Comparison of ENCODE assay signal across 11 cellular contexts in the genomic region with DNA sequence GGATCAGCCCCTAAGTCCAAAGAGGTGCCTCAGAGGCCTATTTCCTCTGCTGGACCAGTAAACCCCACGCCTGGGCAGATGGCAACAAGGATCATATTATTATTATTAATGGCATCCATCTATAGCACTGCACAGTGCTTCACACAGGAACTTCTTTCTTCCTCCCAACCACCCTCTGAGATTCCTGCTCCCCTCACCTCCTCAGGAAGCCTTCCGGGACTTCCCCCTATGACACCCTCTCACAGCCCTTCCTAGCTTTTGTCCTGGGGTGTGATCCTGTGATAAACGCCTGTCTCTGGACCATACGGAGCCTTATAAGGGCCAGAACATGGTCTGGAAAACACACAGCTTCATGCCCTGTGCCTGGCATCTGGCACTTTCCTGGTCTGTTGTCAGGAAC. TPM values are rescaled to one million over a fixed set of nuclear protein-coding genes. Genes with fewer than 3 reads are reported as not detected.
DNase-seq lines count a peak whose midpoint lies in the region; ATAC-seq and TF ChIP-seq lines count a peak whose summit lies in the region.
"Had no signal": no experiment of that assay in that cellular context is flagged by ENCODE, and none has a peak within 500 bp of the region (broad histone marks: within the 10 kb centered on the region; RNA-seq: fewer than 3 reads in every experiment).

No MANE protein-coding gene starts in this region.

- H3K9me3 ChIP-seq in thoracic aorta, result no peaks in the 10 kb centered on the region
- H3K9me3 ChIP-seq: ascending aorta, SJSA1, tibial nerve had no signal

- peaks cover 13 to 46% of the 10 kb centered on the region in 2 donors for H3K4me1 ChIP-seq in thoracic aorta (ENCODE audit: control insufficient read depth in 1 of 2, low read depth in 2 of 2)

- H3K27me3 Mint-ChIP-seq in activated naive CD4-positive, alpha-beta T cell treated with anti-CD3 and anti-CD28 coated beads for 36 hours (ENCODE audit: low read depth), result no peaks in the 10 kb centered on the region
- peaks cover 2% of the 10 kb centered on the region for H3K27me3 Mint-ChIP-seq in activated CD8-positive, alpha-beta T cell treated with anti-CD3 and anti-CD28 coated beads, Interleukin-2, amount 10 ng/mL, durations not matched to agents 7 days and 5 days (ENCODE audit: low read depth)

- ATAC-seq in activated CD8-positive, alpha-beta T cell treated with anti-CD3 and anti-CD28 coated beads, Interleukin-2, amount 10 ng/mL, durations not matched to agents 7 days and 5 days, result no peak
- ATAC-seq in thoracic aorta (ENCODE audit: insufficient number of reproducible peaks, low FRiP score, low read depth), result no peak
- no peak for ATAC-seq in HG02973 (IDR thresholded peaks at IDR 0.05; ENCODE audit: unreplicated experiment)
- no peak for ATAC-seq in GM21737 (IDR thresholded peaks at IDR 0.05; ENCODE audit: unreplicated experiment)
- no peak for ATAC-seq in GM18868 (IDR thresholded peaks at IDR 0.05; ENCODE audit: unreplicated experiment)

- no peak overlapping the region for H3K27ac Mint-ChIP-seq in activated naive CD4-positive, alpha-beta T cell treated with anti-CD3 and anti-CD28 coated beads for 36 hours
- H3K27ac Mint-ChIP-seq in activated CD8-positive, alpha-beta T cell treated with anti-CD3 and anti-CD28 coated beads, Interleukin-2, amount 10 ng/mL, durations not matched to agents 7 days and 5 days, result peak overlapping the region; percentile 60

- H3K9me3 Mint-ChIP-seq in activated naive CD4-positive, alpha-beta T cell treated with anti-CD3 and anti-CD28 coated beads for 36 hours, result no peaks in the 10 kb centered on the region
- H3K9me3 Mint-ChIP-seq in activated CD8-positive, alpha-beta T cell treated with anti-CD3 and anti-CD28 coated beads, Interleukin-2, amount 10 ng/mL, durations not matched to agents 7 days and 5 days (ENCODE audit: insufficient read depth), result no peaks in the 10 kb centered on the region

- no peaks in the 10 kb centered on the region for H3K36me3 Mint-ChIP-seq in activated naive CD4-positive, alpha-beta T cell treated with anti-CD3 and anti-CD28 coated beads for 36 hours (ENCODE audit: low read depth)
- H3K36me3 Mint-ChIP-seq in activated CD8-positive, alpha-beta T cell treated with anti-CD3 and anti-CD28 coated beads, Interleukin-2, amount 10 ng/mL, durations not matched to agents 7 days and 5 days (ENCODE audit: low read depth), result peaks cover 2% of the 10 kb centered on the region

- peak overlapping the region; percentile 55 for H3K4me3 ChIP-seq in thoracic aorta
- H3K4me3 ChIP-seq: SJSA1 had no signal

- intact Hi-C loops in activated naive CD4-positive, alpha-beta T cell treated with anti-CD3 and anti-CD28 coated beads for 36 hours (cut with micrococcal nuclease), result loop anchor here (5.0 kb wide), 3 partner anchors 156 to 256 kb away; partner anchors contain the start of genes CLCN6 and MTHFR

- CTCF ChIA-PET in activated naive CD4-positive, alpha-beta T cell treated with anti-CD3 and anti-CD28 coated beads for 36 hours (lab: Charles Lee), result interaction anchor here (0.6 to 4.1 kb wide), 22 partner anchors 9 to 613 kb away, joined by 3 to 27 read pairs (median 6); partner anchors contain the start of genes AGTRAP, CLCN6, FBXO6 and MAD2L2
- CTCF ChIA-PET in activated CD8-positive, alpha-beta T cell treated with anti-CD3 and anti-CD28 coated beads, Interleukin-2, amount 10 ng/mL, durations not matched to agents 7 days and 5 days (lab: Charles Lee), result interaction anchor here (0.9 to 7.2 kb wide), 16 partner anchors 9 to 614 kb away, joined by 3 to 86 read pairs (median 8); partner anchors contain the start of genes AGTRAP, CLCN6, FBXO6 and MAD2L2

- peaks cover 25% of the 10 kb centered on the region for H3K4me1 Mint-ChIP-seq in activated naive CD4-positive, alpha-beta T cell treated with anti-CD3 and anti-CD28 coated beads for 36 hours (ENCODE audit: low read depth)
- H3K4me1 Mint-ChIP-seq in activated CD8-positive, alpha-beta T cell treated with anti-CD3 and anti-CD28 coated beads, Interleukin-2, amount 10 ng/mL, durations not matched to agents 7 days and 5 days (ENCODE audit: low read depth), result peaks cover 36% of the 10 kb centered on the region

- peak overlapping the region; percentile 55 for H3K4me3 Mint-ChIP-seq in activated naive CD4-positive, alpha-beta T cell treated with anti-CD3 and anti-CD28 coated beads for 36 hours
- H3K4me3 Mint-ChIP-seq in activated CD8-positive, alpha-beta T cell treated with anti-CD3 and anti-CD28 coated beads, Interleukin-2, amount 10 ng/mL, durations not matched to agents 7 days and 5 days, result peak overlapping the region; percentile 72

- POLR2A ChIA-PET in activated CD8-positive, alpha-beta T cell treated with anti-CD3 and anti-CD28 coated beads, Interleukin-2, amount 10 ng/mL, durations not matched to agents 7 days and 5 days (lab: Charles Lee), result interaction anchor here (0.6 to 2.2 kb wide), 4 partner anchors 31 to 389 kb away, joined by 3 to 14 read pairs (median 10); partner anchors contain the start of gene MTOR

- H3K27ac ChIP-seq in layer of hippocampus (ENCODE audit: low read depth, low read length) (peak overlapping the region; percentile 65), thoracic aorta (no peak overlapping the region)
- H3K27ac ChIP-seq: ascending aorta, SJSA1 had no signal

- no peak for TF ChIP-seq CTCF in thoracic aorta (IDR thresholded peaks at IDR 0.05)

- H3K27me3 ChIP-seq in layer of hippocampus (ENCODE audit: control insufficient read depth, insufficient read depth, low read length) (no peaks in the 10 kb centered on the region), thoracic aorta (replicated peaks; ENCODE audit: insufficient read depth) (peaks cover 5% of the 10 kb centered on the region)
- H3K27me3 ChIP-seq: ascending aorta had no signal

- DNase-seq in activated naive CD4-positive, alpha-beta T cell treated with anti-CD3 and anti-CD28 coated beads for 36 hours, result no peak
- no peak for DNase-seq in activated naive CD4-positive, alpha-beta T cell (lab: John Stamatoyannopoulos, UW)
- DNase-seq in activated CD8-positive, alpha-beta T cell treated with anti-CD3 and anti-CD28 coated beads, Interleukin-2, amount 10 ng/mL, durations not matched to agents 7 days and 5 days, result no peak
- no peak for DNase-seq in thoracic aorta (ENCODE audit: low spot score)

- H3K36me3 ChIP-seq in thoracic aorta, result no peaks in the 10 kb centered on the region
- H3K36me3 ChIP-seq: ascending aorta, SJSA1, tibial nerve had no signal

RNA-seq across cellular contexts. Expression of gene FBXO2, which starts 3.2 kb away (rescaled TPM):
- 1 to 10 TPM in 1 of 2 experiments, under 1 TPM in 1; 0.77 to 1.1 TPM for total RNA-seq in activated naive CD4-positive, alpha-beta T cell treated with anti-CD3 and anti-CD28 coated beads for 36 hours
- total RNA-seq in activated CD8-positive, alpha-beta T cell treated with anti-CD3 and anti-CD28 coated beads, Interleukin-2, amount 10 ng/mL, durations not matched to agents 7 days and 5 days, result 1 to 10 TPM; 5.6 to 6.0 TPM
- 10 to 100 TPM in 1 of 2 donors, 1 to 10 TPM in 1; 3.8 to 12.9 TPM for total RNA-seq in thoracic aorta
- total RNA-seq: SJSA1 had no signal

RNA-seq across cellular contexts. Expression of gene FBXO44, which starts 3.7 kb away (rescaled TPM):
- total RNA-seq in activated naive CD4-positive, alpha-beta T cell treated with anti-CD3 and anti-CD28 coated beads for 36 hours, result 10 to 100 TPM; 21.6 to 23.6 TPM
- 10 to 100 TPM; 39.7 to 42.3 TPM for total RNA-seq in activated CD8-positive, alpha-beta T cell treated with anti-CD3 and anti-CD28 coated beads, Interleukin-2, amount 10 ng/mL, durations not matched to agents 7 days and 5 days
- total RNA-seq in thoracic aorta, result 10 to 100 TPM; 21.9 to 35.2 TPM

RNA-seq across cellular contexts. Expression of gene FBXO6, which starts 13.0 kb away (rescaled TPM):
- 10 to 100 TPM; 20.0 to 20.6 TPM for total RNA-seq in activated naive CD4-positive, alpha-beta T cell treated with anti-CD3 and anti-CD28 coated beads for 36 hours
- 10 to 100 TPM; 61.6 to 62.2 TPM for total RNA-seq in activated CD8-positive, alpha-beta T cell treated with anti-CD3 and anti-CD28 coated beads, Interleukin-2, amount 10 ng/mL, durations not matched to agents 7 days and 5 days
- 10 to 100 TPM in 1 of 2 donors, 1 to 10 TPM in 1; 9.4 to 11.5 TPM for total RNA-seq in thoracic aorta

RNA-seq across cellular contexts. Expression of gene MAD2L2, which starts 29.9 kb away (rescaled TPM):
- 10 to 100 TPM; 86.7 to 88.3 TPM for total RNA-seq in activated naive CD4-positive, alpha-beta T cell treated with anti-CD3 and anti-CD28 coated beads for 36 hours
- total RNA-seq in activated CD8-positive, alpha-beta T cell treated with anti-CD3 and anti-CD28 coated beads, Interleukin-2, amount 10 ng/mL, durations not matched to agents 7 days and 5 days, result 100 to 1,000 TPM; 127 to 129 TPM
- 10 to 100 TPM; 26.9 to 27.3 TPM for total RNA-seq in thoracic aorta

RNA-seq across cellular contexts. Expression of gene DRAXIN, which starts 40.5 kb away (rescaled TPM):
- under 1 TPM; 0.26 to 0.30 TPM for total RNA-seq in activated naive CD4-positive, alpha-beta T cell treated with anti-CD3 and anti-CD28 coated beads for 36 hours
- total RNA-seq in activated CD8-positive, alpha-beta T cell treated with anti-CD3 and anti-CD28 coated beads, Interleukin-2, amount 10 ng/mL, durations not matched to agents 7 days and 5 days, result 1 to 10 TPM; 7.1 to 7.7 TPM
- under 1 TPM in 1 of 2 donors, not detected in 1; 0.35 TPM for total RNA-seq in thoracic aorta
- total RNA-seq: SJSA1 had no signal
